ENCODE assay signal across 8 cellular contexts in the genomic region with DNA sequence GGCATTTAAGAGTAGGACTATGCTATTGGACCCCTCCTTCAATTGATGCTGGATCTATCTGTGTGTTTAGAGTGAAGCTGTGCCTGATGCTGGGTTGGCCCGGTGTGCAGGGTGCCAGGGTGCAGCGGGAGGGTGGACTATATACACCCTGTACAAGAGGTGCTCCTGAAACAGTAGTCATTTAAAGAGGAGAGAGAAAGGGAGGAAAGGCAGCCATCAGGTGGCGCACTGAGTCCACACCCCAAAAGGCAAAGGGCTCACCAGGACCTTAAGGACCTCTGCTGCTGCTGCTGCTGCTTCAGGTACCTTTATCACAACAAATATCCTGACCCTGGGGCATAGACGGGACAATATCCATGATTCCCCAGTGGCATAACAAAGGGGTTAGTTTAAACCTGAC. TPM values are rescaled to one million over a fixed set of nuclear protein-coding genes. Genes with fewer than 3 reads are reported as not detected.
DNase-seq lines count a peak whose midpoint lies in the region; ATAC-seq and TF ChIP-seq lines count a peak whose summit lies in the region.

No MANE protein-coding gene starts in this region.

- H3K27me3 ChIP-seq in cardiac muscle cell, result no peaks in the 10 kb centered on the region
- no peaks in the 10 kb centered on the region for H3K27me3 ChIP-seq in psoas muscle (ENCODE audit: insufficient read depth in 3 of 3, low read length in 2 of 3)

- H3K9me3 ChIP-seq in cardiac muscle cell (ENCODE audit: low read depth) (peaks cover 3% of the 10 kb centered on the region), psoas muscle (peaks cover 42% of the 10 kb centered on the region)

- ATAC-seq in sciatic nerve (no peak), psoas muscle (no peak), HG03378 (IDR thresholded peaks at IDR 0.05; ENCODE audit: unreplicated experiment) (no peak)

- H3K4me1 ChIP-seq in cardiac muscle cell (ENCODE audit: low read depth), result no peaks in the 10 kb centered on the region
- H3K4me1 ChIP-seq in psoas muscle, result no peaks in the 10 kb centered on the region

- H3K4me3 ChIP-seq in LNCaP clone FGC (ENCODE audit: low read depth, low read length) (no peak overlapping the region), cardiac muscle cell (no peak overlapping the region), psoas muscle (no peak overlapping the region)

- H3K36me3 ChIP-seq in cardiac muscle cell, result no peaks in the 10 kb centered on the region
- no peaks in the 10 kb centered on the region for H3K36me3 ChIP-seq in psoas muscle (ENCODE audit: insufficient read depth in 1 of 2, low read depth in 1 of 2)

- no peak overlapping the region for H3K27ac ChIP-seq in cardiac muscle cell
- no peak overlapping the region for H3K27ac ChIP-seq in psoas muscle

- WGBS in psoas muscle, 3 donors, result 45 to 55% (median 53%) methylated on average over 4 of the region's 4 CpGs

- intact Hi-C loops in sciatic nerve (cut with DNase I), result no loop called here
- intact Hi-C loops in psoas muscle (cut with DNase I), result no loop called here

- TF ChIP-seq CTCF in LNCaP clone FGC (IDR thresholded peaks at IDR 0.05; ENCODE audit: control insufficient read depth, extremely low read depth, insufficient read depth), result peak; percentile 49
- TF ChIP-seq CTCF in cardiac muscle cell (IDR thresholded peaks at IDR 0.05; ENCODE audit: low read depth, low read length), result peak; percentile 20
- no peak for TF ChIP-seq CTCF in psoas muscle (IDR thresholded peaks at IDR 0.05)

- DNase-seq in LNCaP clone FGC (ENCODE audit: low read depth), result peak; percentile 11
- peak; percentile 64 for DNase-seq in activated CD4-positive, alpha-beta T cell treated with anti-CD3 and anti-CD28 coated beads, Interleukin-2, amount 50 U/mL, for 1 hour
- DNase-seq in cardiac muscle cell (ENCODE audit: low read depth in 1 of 2, low spot score in 1 of 2), result peak; percentile 10 to 40
- peak; percentile 39 for DNase-seq in stimulated activated CD8-positive, alpha-beta memory T cell treated with anti-CD3 and anti-CD28 coated beads, Interleukin-15, amount 100 ng/mL, for 1 hour (ENCODE audit: low read depth)
- no peak for DNase-seq in sciatic nerve (ENCODE audit: low spot score)
- no peak for DNase-seq in psoas muscle
- DNase-seq in hypothalamus (lab: John Stamatoyannopoulos, UW), result no peak

RNA-seq across cellular contexts. Expression of a gene that starts 39.4 kb away (rescaled TPM):
- 5.2 and 22.5 TPM in 2 replicates for total RNA-seq in cardiac muscle cell
- 3.9 and 7.9 TPM in 2 replicates for polyA plus RNA-seq in cardiac muscle cell
- total RNA-seq in sciatic nerve, result 15.8 TPM
- total RNA-seq in psoas muscle, result 1 to 10 TPM; 2.1 to 3.7 (median 2.7) TPM
- polyA plus RNA-seq in psoas muscle, result 1 to 10 TPM; 1.0 to 2.1 (median 1.8) TPM

RNA-seq across cellular contexts. Expression of a gene that starts 45.7 kb away (rescaled TPM):
- 11.5 and 20.6 TPM in 2 replicates for total RNA-seq in cardiac muscle cell
- polyA plus RNA-seq in cardiac muscle cell, result 3.7 and 10.2 TPM in 2 replicates
- total RNA-seq in sciatic nerve, result 7.3 TPM
- 1 to 10 TPM in 2 of 4 donors, under 1 TPM in 2; 0.36 to 2.9 (median 1.1) TPM for total RNA-seq in psoas muscle
- under 1 TPM in 2 of 3 donors, not detected in 1; 0.12 to 0.46 TPM for polyA plus RNA-seq in psoas muscle

Comparison
In these comparisons a context has a peak if more than half of its experiments do, and no peak if none do; other contexts are left out.
1. DNase-seq: peak in LNCaP clone FGC (single experiment), activated CD4-positive, alpha-beta T cell treated with anti-CD3 and anti-CD28 coated beads, Interleukin-2, amount 50 U/mL, for 1 hour (single experiment), cardiac muscle cell (2 of 2) and stimulated activated CD8-positive, alpha-beta memory T cell treated with anti-CD3 and anti-CD28 coated beads, Interleukin-15, amount 100 ng/mL, for 1 hour (single experiment); none in sciatic nerve (single experiment), psoas muscle (0 of 2) and hypothalamus (0 of 51).